1 cellular context compared by ENCODE assay signal in genomic region chr11:66853242-66854229, GRCh38.
TF ChIP-seq lines count a peak whose summit lies in the region.

No MANE protein-coding gene starts in this region.

TF ChIP-seq in H1, 55 proteins besides CTCF, POLR2A, EP300 and RAD21:
- TF ChIP-seq SAP30 (IDR thresholded peaks at IDR 0.05; ENCODE audit: insufficient read depth, insufficient replicate concordance, low read length) (no peak), TBP (IDR thresholded peaks at IDR 0.05; ENCODE audit: low read depth, low read length) (no peak), MAX (IDR thresholded peaks at IDR 0.05) (no peak), SIN3A (conservative IDR thresholded peaks at IDR 0.05 in 1 of 2, IDR thresholded peaks at IDR 0.05 in 1 of 2; ENCODE audit: low read depth in 1 of 2, low read length in 2 of 2) (no peak), ZNF274 (IDR thresholded peaks at IDR 0.05; ENCODE audit: borderline replicate concordance, extremely low read depth, low read length) (no peak), RXRA (IDR thresholded peaks at IDR 0.05; ENCODE audit: insufficient read depth, low read depth, low read length) (no peak), ATF3 (IDR thresholded peaks at IDR 0.05; ENCODE audit: insufficient read depth, low read depth, low read length) (no peak), SP2 (IDR thresholded peaks at IDR 0.05; ENCODE audit: low read length) (no peak), BCL11A (IDR thresholded peaks at IDR 0.05; ENCODE audit: low read depth in 2 of 2, low read length in 2 of 2) (no peak), CHD7 (IDR thresholded peaks at IDR 0.05; ENCODE audit: insufficient replicate concordance, low read length) (no peak), POLR2AphosphoS5 (IDR thresholded peaks at IDR 0.05; ENCODE audit: low read depth, low read length) (no peak), TAF1 (IDR thresholded peaks at IDR 0.05; ENCODE audit: low read depth, low read length) (no peak), CTBP2 (IDR thresholded peaks at IDR 0.05; ENCODE audit: borderline replicate concordance, insufficient read depth, insufficient read length, low read length) (no peak), SRF (IDR thresholded peaks at IDR 0.05; ENCODE audit: low read depth, low read length) (no peak)
